Comparison of ENCODE assay signal across 8 cellular contexts in the genomic region with DNA sequence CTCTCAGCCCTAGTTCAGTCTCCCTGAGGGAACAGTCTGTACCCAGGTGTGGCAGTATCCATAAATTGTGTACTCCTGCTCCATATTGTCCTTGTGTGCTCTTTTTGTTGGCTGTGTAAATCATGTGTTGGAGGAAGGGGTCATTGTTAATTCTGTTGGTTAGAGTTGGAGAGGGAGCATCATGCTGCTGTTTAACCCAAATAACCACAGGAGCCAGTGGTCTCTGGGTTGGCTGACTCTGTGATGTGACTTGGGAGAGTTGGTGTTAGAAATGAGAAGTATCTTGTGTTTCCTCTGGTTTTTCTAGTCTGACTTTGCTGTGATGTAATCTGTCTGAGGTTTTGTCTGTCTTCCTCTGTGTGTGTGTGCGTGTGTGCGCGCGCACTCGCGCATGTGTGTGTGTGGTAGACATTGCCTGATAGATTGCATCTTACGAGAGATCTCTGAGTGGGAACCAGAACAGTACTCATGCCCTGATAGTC. TPM values are rescaled to one million over a fixed set of nuclear protein-coding genes. Genes with fewer than 3 reads are reported as not detected.
DNase-seq lines count a peak whose midpoint lies in the region; ATAC-seq and TF ChIP-seq lines count a peak whose summit lies in the region.

No MANE protein-coding gene starts in this region.

- peaks cover 18 to 45% (median 44%) of the 10 kb centered on the region in 4 donors for H3K36me3 ChIP-seq in stomach

- no peak overlapping the region for H3K4me3 ChIP-seq in choroid plexus epithelial cell (ENCODE audit: low read depth, low read length)
- peak overlapping the region in 1 of 4 donors; percentile 1 for H3K4me3 ChIP-seq in stomach

- peak overlapping the region; percentile 94 to 98 (median 97) for H3K27ac Mint-ChIP-seq in naive thymus-derived CD8-positive, alpha-beta T cell

- peak overlapping the region; percentile 55 to 88 (median 82) for H3K4me3 Mint-ChIP-seq in naive thymus-derived CD8-positive, alpha-beta T cell

- TF ChIP-seq POLR2A in stomach (IDR thresholded peaks at IDR 0.05), result no peak

- ATAC-seq in GM19372 (IDR thresholded peaks at IDR 0.05; ENCODE audit: low read depth, unreplicated experiment), result peak; percentile 79
- ATAC-seq in HG03442 (IDR thresholded peaks at IDR 0.05; ENCODE audit: unreplicated experiment), result peak; percentile 86
- ATAC-seq in naive thymus-derived CD8-positive, alpha-beta T cell, result peak; percentile 93 to 96

- TF ChIP-seq EP300 in stomach (IDR thresholded peaks at IDR 0.05), result no peak

- H3K27me3 ChIP-seq in stomach, result no peaks in the 10 kb centered on the region

- TF ChIP-seq CTCF in choroid plexus epithelial cell (conservative IDR thresholded peaks at IDR 0.05; ENCODE audit: low read depth, low read length) (no peak), stomach (IDR thresholded peaks at IDR 0.05) (no peak)

- intact Hi-C loops in stomach (cut with DNase I; ENCODE audit: low total_unique reads), result no loop called here

- peaks cover 0 to 2% (median 0%) of the 10 kb centered on the region in 5 donors for H3K27me3 Mint-ChIP-seq in naive thymus-derived CD8-positive, alpha-beta T cell

- H3K4me1 Mint-ChIP-seq in naive thymus-derived CD8-positive, alpha-beta T cell, result peaks cover 20 to 58% (median 39%) of the 10 kb centered on the region in 4 donors

- WGBS in stomach, 5 donors, result 76 to 83% (median 80%) methylated on average over 7 of the region's 7 CpGs

- peak; percentile 53 to 55 for DNase-seq in activated CD4-positive, alpha-beta T cell treated with anti-CD3 and anti-CD28 coated beads for 24 hours (ENCODE audit: low read depth in 2 of 2)
- DNase-seq in choroid plexus epithelial cell (ENCODE audit: low read depth) (peak; percentile 66), stomach (peak; percentile 68), NCI-H1048 (lab: John Stamatoyannopoulos, UW) (no peak), amniotic stem cell (lab: John Stamatoyannopoulos, UW) (no peak)
- DNase-seq in naive thymus-derived CD8-positive, alpha-beta T cell, result peak; percentile 72 to 94 (median 82)

- no peaks in the 10 kb centered on the region for H3K9me3 Mint-ChIP-seq in naive thymus-derived CD8-positive, alpha-beta T cell

- H3K9me3 ChIP-seq in stomach, result no peaks in the 10 kb centered on the region

- peaks cover 0 to 15% (median 4%) of the 10 kb centered on the region in 3 donors for H3K36me3 Mint-ChIP-seq in naive thymus-derived CD8-positive, alpha-beta T cell

- peak overlapping the region; percentile 68 to 92 (median 77) for H3K27ac ChIP-seq in stomach

- peaks cover 57 to 90% (median 73%) of the 10 kb centered on the region in 4 donors for H3K4me1 ChIP-seq in stomach

- POLR2A ChIA-PET in naive thymus-derived CD8-positive, alpha-beta T cell (lab: Charles Lee), result interaction anchor here (0.5 to 2.0 kb wide), 7 partner anchors 13 to 1499 kb away, joined by 3 to 17 read pairs (median 3); partner anchors contain the start of genes MED19, SELENOH and TMX2

RNA-seq across cellular contexts. Expression of gene CTNND1, which starts 30.5 kb away (rescaled TPM):
- total RNA-seq in naive thymus-derived CD8-positive, alpha-beta T cell, result 10 to 100 TPM; 17.4 to 19.1 TPM
- 1 to 10 TPM; 1.3 to 1.5 (median 1.5) TPM for polyA plus RNA-seq in naive thymus-derived CD8-positive, alpha-beta T cell
- 100 to 1,000 TPM; 110 to 447 (median 215) TPM for total RNA-seq in stomach
- polyA plus RNA-seq in stomach, result 10 to 100 TPM; 45.1 to 98.5 (median 61.3) TPM

RNA-seq across cellular contexts. Expression of gene BTBD18, which starts 40.5 kb away (rescaled TPM):
- under 1 TPM; 0.18 to 0.30 TPM for total RNA-seq in naive thymus-derived CD8-positive, alpha-beta T cell
- polyA plus RNA-seq in naive thymus-derived CD8-positive, alpha-beta T cell, result under 1 TPM; 0.25 to 0.76 (median 0.27) TPM
- not detected for total RNA-seq in stomach
- polyA plus RNA-seq in stomach, result not detected

RNA-seq across cellular contexts. Expression of gene SELENOH, which starts 50.8 kb away (rescaled TPM):
- total RNA-seq in naive thymus-derived CD8-positive, alpha-beta T cell, result 100 to 1,000 TPM; 142 to 146 TPM
- 100 to 1,000 TPM; 294 to 419 (median 342) TPM for polyA plus RNA-seq in naive thymus-derived CD8-positive, alpha-beta T cell
- total RNA-seq in stomach, result 100 to 1,000 TPM in 4 of 5 donors, 10 to 100 TPM in 1; 33.8 to 234 (median 152) TPM
- polyA plus RNA-seq in stomach, result 100 to 1,000 TPM; 158 to 194 (median 183) TPM

Comparison
In these comparisons a context has a peak if more than half of its experiments do, and no peak if none do; other contexts are left out.
1. DNase-seq: peak in activated CD4-positive, alpha-beta T cell treated with anti-CD3 and anti-CD28 coated beads for 24 hours (2 of 2), choroid plexus epithelial cell (single experiment), naive thymus-derived CD8-positive, alpha-beta T cell (10 of 10) and stomach (single experiment); none in NCI-H1048 (single experiment) and amniotic stem cell (single experiment).
2. RNA of gene CTNND1, which starts 30.5 kb away (total RNA-seq): 110 to 447 TPM in stomach; 17.4 to 19.1 TPM in naive thymus-derived CD8-positive, alpha-beta T cell; every median in the first group is over 4 times any median in the second.
3. Peak in every context shown above with its lines, with median percentiles within 50 percentile points of each other: ATAC-seq.